1 cellular context compared by ENCODE assay signal in genomic region chr6:4134841-4135664, GRCh38.
TF ChIP-seq lines count a peak whose summit lies in the region.

ECI2 (minus strand) TSS chr6:4135575; CDS start chr6:4135560, 15 bp downstream.

TF ChIP-seq in HepG2, 621 proteins besides CTCF, POLR2A, EP300 and RAD21 (continued from another document and continues in another):
- TF ChIP-seq ZNF318 (CRISPR knock-in tag; IDR thresholded peaks at IDR 0.05): 0 out of 2 replicates have a peak, but pooled peaks have one; percentile 84
- 0 out of 2 replicates have a peak, but pooled peaks have one; percentile 19 for TF ChIP-seq NCOA2 (CRISPR knock-in tag; IDR thresholded peaks at IDR 0.05)
- no peak; the same call in 1 of the 2 replicates for TF ChIP-seq CENPBD1 (CRISPR knock-in tag; IDR thresholded peaks at IDR 0.05; ENCODE audit: borderline replicate concordance, low read depth)
- TF ChIP-seq MXD4 (CRISPR knock-in tag; IDR thresholded peaks at IDR 0.05): peak; percentile 25; the same call in 1 of the 2 replicates
- TF ChIP-seq ZNF704 (CRISPR knock-in tag; IDR thresholded peaks at IDR 0.05; ENCODE audit: borderline replicate concordance): peak; percentile 92
- no peak for TF ChIP-seq ZSCAN29 (CRISPR knock-in tag; conservative IDR thresholded peaks at IDR 0.05)
- 0 out of 2 replicates have a peak, but pooled peaks have one; percentile 57 for TF ChIP-seq ZNF136 (CRISPR knock-in tag; IDR thresholded peaks at IDR 0.05; ENCODE audit: low read depth)
- TF ChIP-seq SP1 (IDR thresholded peaks at IDR 0.05): no peak
- TF ChIP-seq SP1 (CRISPR knock-in tag; IDR thresholded peaks at IDR 0.05): peak; percentile 66; the same call in 1 of the 2 replicates
- TF ChIP-seq ZNF746 (CRISPR knock-in tag; IDR thresholded peaks at IDR 0.05): 0 out of 2 replicates have a peak, but pooled peaks have one; percentile 35
- peak; percentile 77 for TF ChIP-seq KAT7 (CRISPR knock-in tag; IDR thresholded peaks at IDR 0.05; ENCODE audit: borderline replicate concordance)
- TF ChIP-seq KDM4B (CRISPR knock-in tag; IDR thresholded peaks at IDR 0.05): peak; percentile 37; the same call in 1 of the 2 replicates
- TF ChIP-seq ZNF263 (CRISPR knock-in tag; IDR thresholded peaks at IDR 0.05): peak; percentile 55
- peak; percentile 59 for TF ChIP-seq REPIN1 (CRISPR knock-in tag; IDR thresholded peaks at IDR 0.05; ENCODE audit: borderline replicate concordance, low read depth)
- peak; percentile 88; the same call in 1 of the 2 replicates for TF ChIP-seq ZBTB4 (CRISPR knock-in tag; IDR thresholded peaks at IDR 0.05; ENCODE audit: borderline replicate concordance)
- TF ChIP-seq ZNF598 (CRISPR knock-in tag; IDR thresholded peaks at IDR 0.05; ENCODE audit: borderline replicate concordance): peak; percentile 85; the same call in 1 of the 2 replicates
- peak; percentile 58; the same call in 1 of the 2 replicates for TF ChIP-seq JUND (CRISPR knock-in tag; IDR thresholded peaks at IDR 0.05)
- TF ChIP-seq ZNF558 (CRISPR knock-in tag; IDR thresholded peaks at IDR 0.05; ENCODE audit: borderline replicate concordance): no peak
- TF ChIP-seq POLR2AphosphoS5 (IDR thresholded peaks at IDR 0.05; ENCODE audit: low read depth, low read length): peak; percentile 85
- TF ChIP-seq ZKSCAN5 (CRISPR knock-in tag; IDR thresholded peaks at IDR 0.05): no peak
- peak; percentile 53; the same call in 1 of the 2 replicates for TF ChIP-seq MXD3 (CRISPR knock-in tag; IDR thresholded peaks at IDR 0.05)
- TF ChIP-seq ZFX (CRISPR knock-in tag; IDR thresholded peaks at IDR 0.05; ENCODE audit: low read depth): peak; percentile 82
- 0 out of 2 replicates have a peak, but pooled peaks have one; percentile 69 for TF ChIP-seq HINFP (CRISPR knock-in tag; IDR thresholded peaks at IDR 0.05; ENCODE audit: low read depth)
- TF ChIP-seq STAT5B (CRISPR knock-in tag; IDR thresholded peaks at IDR 0.05): no peak
- no peak for TF ChIP-seq LCORL (IDR thresholded peaks at IDR 0.05)
- TF ChIP-seq LCORL (CRISPR knock-in tag; IDR thresholded peaks at IDR 0.05): peak; percentile 69
- no peak; the same call in 1 of the 2 replicates for TF ChIP-seq ZNF367 (CRISPR knock-in tag; IDR thresholded peaks at IDR 0.05; ENCODE audit: borderline replicate concordance)
- TF ChIP-seq SNAPC4 (CRISPR knock-in tag; IDR thresholded peaks at IDR 0.05): peak; percentile 57; the same call in 1 of the 2 replicates
- TF ChIP-seq ZNF839 (CRISPR knock-in tag; IDR thresholded peaks at IDR 0.05; ENCODE audit: borderline replicate concordance): peak; percentile 93; the same call in 1 of the 2 replicates
- TF ChIP-seq ZNF234 (CRISPR knock-in tag; conservative IDR thresholded peaks at IDR 0.05): peak; percentile 90; the same call in 1 of the 2 replicates
- TF ChIP-seq ZBTB26 (CRISPR knock-in tag; IDR thresholded peaks at IDR 0.05; ENCODE audit: borderline replicate concordance): peak; percentile 53; the same call in 1 of the 2 replicates
- no peak for TF ChIP-seq TBL1XR1 (IDR thresholded peaks at IDR 0.05; ENCODE audit: borderline replicate concordance, low read length, partially characterized antibody)
- TF ChIP-seq ADNP (CRISPR knock-in tag; IDR thresholded peaks at IDR 0.05): no peak
- TF ChIP-seq HNF4G (IDR thresholded peaks at IDR 0.05; ENCODE audit: borderline replicate concordance, low read depth, low read length): peak; percentile 27; the same call in 1 of the 2 replicates
- TF ChIP-seq HNF4G (CRISPR knock-in tag; IDR thresholded peaks at IDR 0.05; ENCODE audit: borderline replicate concordance, low read depth): no peak
